ENCODE assay signal across 19 cellular contexts in genomic region chr10:118383699-118384098, GRCh38.
"Had no signal": no experiment of that assay in that cellular context is flagged by ENCODE, and none has a peak within 500 bp of the region (broad histone marks: within the 10 kb centered on the region; RNA-seq: fewer than 3 reads in every experiment).

No MANE protein-coding gene starts in this region.

- H3K4me2 ChIP-seq: hepatocyte had no signal

- H3K36me3 ChIP-seq: colonic mucosa, neutrophil, right lobe of liver, spleen, tibial nerve had no signal

- FAIRE-seq: kidney had no signal

- ATAC-seq: left cardiac atrium; left ventricle myocardium superior; naive thymus-derived CD8-positive, alpha-beta T cell; psoas muscle; right lobe of liver; stimulated activated memory B cell treated with anti-CD40 and anti-IgM and Interleukin-4, amounts not matched to agents 10 μg/mL and 1 μg/mL and 100 μg/mL, for 72 hours had no signal

- H3K79me2 ChIP-seq: hepatocyte had no signal

- H3K9me3 ChIP-seq: colonic mucosa, neutrophil, psoas muscle, right lobe of liver had no signal

- H2AFZ ChIP-seq: hepatocyte had no signal

- H3K4me1 ChIP-seq: colonic mucosa, foreskin keratinocyte, psoas muscle, right lobe of liver, spleen, tibial nerve had no signal

- H3K27me3 ChIP-seq: colonic mucosa, right lobe of liver, tibial nerve had no signal

- DNase-seq: colonic mucosa; dermis blood vessel endothelial cell; foreskin keratinocyte; kidney; left cardiac atrium; left ventricle myocardium superior; mesendoderm; naive thymus-derived CD8-positive, alpha-beta T cell; psoas muscle; retina; right lobe of liver; spleen; stimulated activated CD4-positive, alpha-beta T cell treated with anti-CD3 and anti-CD28 coated beads, Interleukin-15, amount 100 ng/mL, for 24 hours; stimulated activated CD4-positive, alpha-beta T cell treated with anti-CD3 and anti-CD28 coated beads, Interleukin-1b, Interleukin-23, amount 100 ng/mL, for 48 hours; stimulated activated CD4-positive, alpha-beta T cell treated with anti-CD3 and anti-CD28 coated beads, Interleukin-4, amount 100 ng/mL, for 24 hours had no signal

- H3K27ac ChIP-seq: colonic mucosa, foreskin keratinocyte, hepatocyte, neutrophil, psoas muscle, right lobe of liver, spleen, tibial nerve had no signal

- H3K4me3 ChIP-seq: colonic mucosa, hepatocyte, psoas muscle, right lobe of liver, spleen, tibial nerve had no signal
